In genomic region chr19:12126707-12127106, GRCh38 we compare ENCODE assay signal across 8 cellular contexts. TPM values are rescaled to one million over a fixed set of nuclear protein-coding genes. Genes with fewer than 3 reads are reported as not detected.
A peak's percentile ranks its signal among the peaks of the same experiment; 100 is the strongest.
DNase-seq lines count a peak whose midpoint lies in the region; ATAC-seq and TF ChIP-seq lines count a peak whose summit lies in the region.

No MANE protein-coding gene starts in this region.

- in situ Hi-C loops in SK-MEL-5 (cut with HindIII; ENCODE audit: low pct_unique_long_range_greater_than_20kb, low sequenced_read_pairs), result no loop called here

- H3K4me3 ChIP-seq in heart left ventricle (no peak overlapping the region), tibial nerve (no peak overlapping the region)

- H3K27ac ChIP-seq in heart left ventricle (no peak overlapping the region), tibial nerve (no peak overlapping the region)

- peaks cover 0 to 27% (median 4%) of the 10 kb centered on the region in 12 donors for H3K9me3 ChIP-seq in heart left ventricle
- H3K9me3 ChIP-seq in tibial nerve, result peaks cover 0 to 32% (median 4%) of the 10 kb centered on the region in 4 donors

- DNase-seq in heart left ventricle, result no peak
- DNase-seq in Right ventricle myocardium superior, result no peak
- DNase-seq in SK-MEL-5 (ENCODE audit: low read depth, low spot score), result peak; percentile 36
- DNase-seq in globus pallidus (ENCODE audit: low spot score), result peak; percentile 7
- DNase-seq in tibial nerve (ENCODE audit: low spot score in 2 of 2), result no peak
- DNase-seq in activated CD4-positive, CD25-positive, alpha-beta regulatory T cell treated with anti-CD3 and anti-CD28 coated beads, Interleukin-2, amount 50 U/mL, for 72 hours, result no peak

- WGBS in heart left ventricle, 4 donors, result 22 to 38% (median 27%) methylated on average over 2 of the region's 2 CpGs
- 24 to 26% methylated on average over 2 of the region's 2 CpGs for WGBS in tibial nerve, 2 donors

- H3K27me3 ChIP-seq in heart left ventricle (no peaks in the 10 kb centered on the region), tibial nerve (no peaks in the 10 kb centered on the region)

- H3K4me1 ChIP-seq in heart left ventricle (no peaks in the 10 kb centered on the region), tibial nerve (no peaks in the 10 kb centered on the region)

- ATAC-seq in heart left ventricle (no peak), Right ventricle myocardium superior (ENCODE audit: poor library complexity) (no peak), HG03460 (IDR thresholded peaks at IDR 0.05; ENCODE audit: unreplicated experiment) (no peak), HG03108 (IDR thresholded peaks at IDR 0.05; ENCODE audit: unreplicated experiment) (no peak)

- TF ChIP-seq EP300 in tibial nerve (IDR thresholded peaks at IDR 0.05), result no peak

- TF ChIP-seq CTCF in heart left ventricle (IDR thresholded peaks at IDR 0.05) (peak; percentile 22 to 65 (median 43)), tibial nerve (IDR thresholded peaks at IDR 0.05) (peak in 3 of 5 experiments; percentile 19 to 40 (median 37))

- H3K36me3 ChIP-seq in heart left ventricle (peaks cover 0 to 1% (median 0%) of the 10 kb centered on the region in 9 donors), tibial nerve (peaks cover 0 to 21% (median 0%) of the 10 kb centered on the region in 3 donors)

- intact Hi-C loops in heart left ventricle (cut with DNase I) (no loop called here), Right ventricle myocardium superior (cut with DNase I) (no loop called here)

- TF ChIP-seq POLR2A in heart left ventricle (IDR thresholded peaks at IDR 0.05) (no peak), tibial nerve (IDR thresholded peaks at IDR 0.05) (no peak)

RNA-seq across cellular contexts. Expression of gene ZNF20, which starts 13.4 kb away (rescaled TPM):
- total RNA-seq in heart left ventricle, result 1 to 10 TPM in 5 of 9 donors, under 1 TPM in 1, not detected in 3; 0.63 to 2.7 (median 1.4) TPM
- 1 to 10 TPM; 1.2 to 1.6 TPM for polyA plus RNA-seq in heart left ventricle
- 0.97 TPM for total RNA-seq in Right ventricle myocardium superior
- 5.4 and 5.9 TPM in 2 replicates for total RNA-seq in SK-MEL-5 (2014; rRNA removed; shearing (Covaris generic))
- 1.7 and 2.5 TPM in 2 replicates for polyA plus RNA-seq in SK-MEL-5 (2015; cell fraction: cytosol; rRNA removed)
- 3.6 and 6.5 TPM in 2 replicates for polyA plus RNA-seq in SK-MEL-5 (2015; cell fraction: nucleus; rRNA removed)
- total RNA-seq in tibial nerve, result 10 to 100 TPM in 1 of 4 donors, 1 to 10 TPM in 3; 1.2 to 10.4 (median 5.1) TPM

RNA-seq across cellular contexts. Expression of gene ZNF625, which starts 29.8 kb away (rescaled TPM):
- total RNA-seq in heart left ventricle, result 1 to 10 TPM; 3.1 to 7.2 (median 4.5) TPM
- 1 to 10 TPM in 1 of 2 donors, under 1 TPM in 1; 1.00 to 1.7 TPM for polyA plus RNA-seq in heart left ventricle
- total RNA-seq in Right ventricle myocardium superior, result 3.2 TPM
- 1.6 and 1.9 TPM in 2 replicates for total RNA-seq in SK-MEL-5 (2014; rRNA removed; shearing (Covaris generic))
- polyA plus RNA-seq in SK-MEL-5 (2015; cell fraction: cytosol; rRNA removed), result 0.44 and 0.82 TPM in 2 replicates
- 1.1 and 3.2 TPM in 2 replicates for polyA plus RNA-seq in SK-MEL-5 (2015; cell fraction: nucleus; rRNA removed)
- total RNA-seq in tibial nerve, result 10 to 100 TPM in 2 of 4 donors, 1 to 10 TPM in 2; 5.0 to 11.6 (median 9.1) TPM

RNA-seq across cellular contexts. Expression of gene ZNF136, which starts 36.2 kb away (rescaled TPM):
- 1 to 10 TPM; 2.7 to 7.5 (median 4.8) TPM for total RNA-seq in heart left ventricle
- polyA plus RNA-seq in heart left ventricle, result 1 to 10 TPM; 2.9 to 3.1 TPM
- 4.2 TPM for total RNA-seq in Right ventricle myocardium superior
- total RNA-seq in SK-MEL-5 (2014; rRNA removed; shearing (Covaris generic)), result 3.2 and 4.5 TPM in 2 replicates
- polyA plus RNA-seq in SK-MEL-5 (2015; cell fraction: cytosol; rRNA removed), result 1.9 and 2.3 TPM in 2 replicates
- polyA plus RNA-seq in SK-MEL-5 (2015; cell fraction: nucleus; rRNA removed), result 3.0 and 3.3 TPM in 2 replicates
- total RNA-seq in tibial nerve, result 10 to 100 TPM in 3 of 4 donors, 1 to 10 TPM in 1; 5.1 to 25.8 (median 13.4) TPM

Comparison
In these comparisons a context has a peak if more than half of its experiments do, and no peak if none do; other contexts are left out.
1. DNase-seq: peak in SK-MEL-5 (single experiment) and globus pallidus (single experiment); none in heart left ventricle (0 of 5), Right ventricle myocardium superior (single experiment), tibial nerve (0 of 2) and activated CD4-positive, CD25-positive, alpha-beta regulatory T cell treated with anti-CD3 and anti-CD28 coated beads, Interleukin-2, amount 50 U/mL, for 72 hours (single experiment).